Comparison of ENCODE assay signal across 8 cellular contexts in the genomic region with DNA sequence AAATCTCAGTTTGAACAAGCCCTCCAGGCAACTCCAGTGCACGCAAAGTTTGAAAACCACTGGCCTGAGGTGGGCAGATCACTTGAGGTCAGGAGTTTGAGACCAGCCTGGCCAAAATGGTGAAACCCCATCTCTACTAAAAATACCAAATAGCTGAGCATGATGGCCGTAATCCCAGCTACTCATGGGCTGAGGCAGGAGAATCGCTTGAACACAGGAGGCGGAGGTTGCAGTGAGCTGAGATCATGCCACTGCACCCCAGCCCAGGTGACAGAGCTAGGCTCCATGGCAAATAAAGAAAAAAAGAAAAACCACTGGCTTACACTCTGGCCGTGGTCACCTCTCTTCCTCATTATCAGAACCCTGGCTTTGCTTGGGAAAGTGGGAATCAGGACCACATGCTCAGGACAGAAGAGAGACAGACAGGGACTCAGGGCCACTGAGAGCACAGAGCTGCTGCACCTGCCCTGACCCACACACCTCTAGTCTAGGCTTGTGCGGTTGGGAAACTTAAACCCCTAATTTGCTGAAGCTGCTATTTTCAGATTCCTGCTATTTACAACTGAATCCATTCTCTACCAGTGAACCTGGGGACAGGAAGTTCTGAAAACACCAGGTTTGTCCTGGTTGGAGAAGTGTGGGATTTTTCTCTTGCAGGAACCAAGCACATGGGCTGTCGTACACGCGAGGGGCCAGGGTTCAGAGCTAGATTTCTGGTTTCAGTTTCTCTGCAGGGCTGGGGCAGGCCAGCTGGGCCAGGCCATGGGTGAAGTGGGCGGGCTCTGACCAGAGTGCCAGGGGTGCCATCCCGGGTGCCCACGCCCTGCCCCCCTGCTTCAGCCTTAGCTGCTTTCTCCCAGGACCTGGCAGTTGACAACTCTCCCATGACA. TPM values are rescaled to one million over a fixed set of nuclear protein-coding genes. Genes with fewer than 3 reads are reported as not detected.
DNase-seq lines count a peak whose midpoint lies in the region; ATAC-seq, FAIRE-seq and TF ChIP-seq lines count a peak whose summit lies in the region.

No MANE protein-coding gene starts in this region.

- no peak overlapping the region for H3K14ac ChIP-seq in IMR-90 (replicated peaks; ENCODE audit: low read depth, low read length)

- no peak overlapping the region for H4K5ac ChIP-seq in IMR-90 (ENCODE audit: low read depth, low read length)

- POLR2A ChIA-PET in IMR-90 (lab: Charles Lee; ENCODE audit: unreplicated experiment) (no interaction called here), HepG2 (lab: Yijun Ruan, JAX) (interaction anchor here (1.0 to 1.6 kb wide), 3 partner anchors 15 to 119 kb away, joined by 4 to 7 read pairs (median 5); partner anchors contain the start of gene CEP68)
- POLR2A ChIA-PET in activated CD4-positive, alpha-beta T cell treated with anti-CD3 and anti-CD28 coated beads for 36 hours (lab: Charles Lee) = no interaction called here

- H3K36me3 ChIP-seq in IMR-90 (ENCODE audit: control insufficient read depth, insufficient read depth, low read length) = no peaks in the 10 kb centered on the region
- H3K36me3 ChIP-seq in HepG2 (replicated peaks in 1 of 2; ENCODE audit: control insufficient read depth in 1 of 2, insufficient read depth in 2 of 2, low read length in 2 of 2) = no peaks in the 10 kb centered on the region
- H3K36me3 ChIP-seq in endodermal cell (ENCODE audit: control insufficient read depth, insufficient read depth, low read length) = no peaks in the 10 kb centered on the region

- BruUV-seq in IMR-90 (replicated peaks; lab: Mats Ljungman, UMichigan) = no TSS peak
- BruUV-seq in HepG2 (replicated peaks; lab: Mats Ljungman, UMichigan) = no TSS peak

- no peak for FAIRE-seq in HepG2 (lab: Jason Lieb, UNC)

- no peak overlapping the region for H4K8ac ChIP-seq in IMR-90 (ENCODE audit: low read depth in 2 of 2, low read length in 2 of 2)

- no peak overlapping the region for H2BK20ac ChIP-seq in IMR-90 (ENCODE audit: low read depth, low read length)

- H3K9me1 ChIP-seq in IMR-90 (ENCODE audit: insufficient read depth, low read length) = peaks cover 9% of the 10 kb centered on the region; the same call in 1 of the 2 replicates

- H3K4me3 ChIP-seq in GM12875 (ENCODE audit: low read depth, low read length) (peak overlapping the region; percentile 53), IMR-90 (ENCODE audit: insufficient read depth, low read depth, low read length) (no peak overlapping the region), HepG2 (replicated peaks in 1 of 3; ENCODE audit: insufficient read depth in 1 of 3, low read depth in 2 of 3, low read length in 3 of 3) (peak overlapping the region; percentile 22 to 66 (median 46)), endodermal cell (ENCODE audit: low read length) (no peak overlapping the region)

- TF ChIP-seq RAD21 in IMR-90 (IDR thresholded peaks at IDR 0.05; ENCODE audit: low read length) = no peak
- no peak for TF ChIP-seq RAD21 in HepG2 (CRISPR knock-in tag; IDR thresholded peaks at IDR 0.05)

- H3K79me2 ChIP-seq in HepG2 (ENCODE audit: insufficient read depth, low read length) = no peaks in the 10 kb centered on the region

- dilution Hi-C loops in IMR-90 (cut with HindIII; ENCODE audit: low sequenced_read_pairs, unreplicated experiment) = no loop called here

- CTCF ChIA-PET in IMR-90 (lab: Yijun Ruan, JAX) = no interaction called here
- CTCF ChIA-PET in HepG2 (lab: Yijun Ruan, JAX; ENCODE audit: low intra/inter-chr PET ratio, low total read pairs) = no interaction called here
- CTCF ChIA-PET in activated CD4-positive, alpha-beta T cell treated with anti-CD3 and anti-CD28 coated beads for 36 hours (lab: Charles Lee) = interaction anchor here (1.1 to 1.7 kb wide), 2 partner anchors 9 to 55 kb away, joined by 3 read pairs; no protein-coding TSS in a partner anchor

- TF ChIP-seq POLR2A in IMR-90 (IDR thresholded peaks at IDR 0.05; ENCODE audit: low read depth, low read length) (no peak), HepG2 (IDR thresholded peaks at IDR 0.05; ENCODE audit: insufficient read depth in 1 of 2, low read depth in 2 of 2, low read length in 2 of 2) (no peak)

- TF ChIP-seq EP300 in HepG2 (IDR thresholded peaks at IDR 0.05; ENCODE audit: low read depth in 2 of 2, low read length in 2 of 2) (no peak), HepG2 (CRISPR knock-in tag; IDR thresholded peaks at IDR 0.05; ENCODE audit: borderline replicate concordance) (no peak)

- no peak overlapping the region for H2AK5ac ChIP-seq in IMR-90 (ENCODE audit: low read depth, low read length)

- no peaks in the 10 kb centered on the region for H3K79me1 ChIP-seq in IMR-90 (ENCODE audit: low read depth in 1 of 2, low read length in 2 of 2)

- no peak overlapping the region for H4K91ac ChIP-seq in IMR-90 (ENCODE audit: insufficient read depth, low read depth, low read length)

- H3K4me3 Mint-ChIP-seq in endodermal cell = no peak overlapping the region
- H3K4me3 Mint-ChIP-seq in activated CD4-positive, alpha-beta T cell treated with anti-CD3 and anti-CD28 coated beads for 36 hours = no peak overlapping the region

- H3K36me3 Mint-ChIP-seq in endodermal cell (ENCODE audit: low read depth) = no peaks in the 10 kb centered on the region
- H3K36me3 Mint-ChIP-seq in activated CD4-positive, alpha-beta T cell treated with anti-CD3 and anti-CD28 coated beads for 36 hours (ENCODE audit: low read depth) = no peaks in the 10 kb centered on the region

- H3K9ac ChIP-seq in IMR-90 (ENCODE audit: low read depth, low read length) (no peak overlapping the region), HepG2 (ENCODE audit: insufficient read depth, low read depth, low read length) (peak overlapping the region; percentile 10; the same call in 1 of the 2 replicates), endodermal cell (ENCODE audit: extremely low read depth, low read length, poor library complexity, severe bottlenecking) (no peak overlapping the region)

- no peak overlapping the region for H2BK120ac ChIP-seq in IMR-90 (ENCODE audit: low read depth, low read length)

- H4K20me1 ChIP-seq in IMR-90 (ENCODE audit: insufficient read depth, low read length) (no peaks in the 10 kb centered on the region), HepG2 (ENCODE audit: insufficient read depth, low read length) (no peaks in the 10 kb centered on the region)

- no peak overlapping the region for H3K18ac ChIP-seq in IMR-90 (ENCODE audit: low read depth, low read length)

- TF ChIP-seq CTCF in GM12875 (IDR thresholded peaks at IDR 0.05; ENCODE audit: borderline replicate concordance, insufficient read depth, low read depth, low read length) (no peak), IMR-90 (conservative IDR thresholded peaks at IDR 0.05; ENCODE audit: low read depth, low read length) (no peak), HepG2 (CRISPR knock-in tag; IDR thresholded peaks at IDR 0.05) (no peak), endodermal cell (conservative IDR thresholded peaks at IDR 0.05) (no peak)

- in situ Hi-C loops in IMR-90 (cut with MboI; ENCODE audit: low sequenced_read_pairs) = loop anchor here (10.0 kb wide), 1 partner anchor 637 kb away; no protein-coding TSS in a partner anchor
- in situ Hi-C loops in HepG2 (cut with HindIII; ENCODE audit: extremely low pct_ligation_motif_present, low pct_unique_long_range_greater_than_20kb) = no loop called here

- no peak overlapping the region for H3K23ac ChIP-seq in IMR-90 (ENCODE audit: low read depth, low read length)

- peaks cover 10% of the 10 kb centered on the region for H3K9me3 Mint-ChIP-seq in endodermal cell
- H3K9me3 Mint-ChIP-seq in activated CD4-positive, alpha-beta T cell treated with anti-CD3 and anti-CD28 coated beads for 36 hours (ENCODE audit: low read depth) = no peaks in the 10 kb centered on the region

- no peak overlapping the region for H3K56ac ChIP-seq in IMR-90 (ENCODE audit: extremely low read depth, insufficient read depth, low read length)

- H2AK9ac ChIP-seq in IMR-90 (replicated peaks; ENCODE audit: low read depth, low read length, poor library complexity) = no peak overlapping the region

- no peak overlapping the region for H2BK5ac ChIP-seq in IMR-90 (ENCODE audit: low read depth, low read length, poor library complexity, severe bottlenecking)

- H2AFZ ChIP-seq in IMR-90 (replicated peaks; ENCODE audit: low read length, poor library complexity) (peak overlapping the region; percentile 36), HepG2 (ENCODE audit: low read length) (peak overlapping the region; percentile 73)

- H3K4me1 Mint-ChIP-seq in endodermal cell = peaks cover 9% of the 10 kb centered on the region
- H3K4me1 Mint-ChIP-seq in activated CD4-positive, alpha-beta T cell treated with anti-CD3 and anti-CD28 coated beads for 36 hours = peaks cover 6% of the 10 kb centered on the region

- peaks cover 64% of the 10 kb centered on the region for H3K27me3 ChIP-seq in IMR-90 (ENCODE audit: control insufficient read depth, insufficient read depth, low read length)
- H3K27me3 ChIP-seq in HepG2 (ENCODE audit: control insufficient read depth in 1 of 2, insufficient read depth in 2 of 2, low read length in 2 of 2) = peaks cover 0 to 4% of the 10 kb centered on the region in 2 experiments; a peak in 2 of 5 replicates
- H3K27me3 ChIP-seq in endodermal cell (ENCODE audit: control insufficient read depth, insufficient read depth, low read length, poor library complexity, severe bottlenecking) = no peaks in the 10 kb centered on the region

- H3K9me3 ChIP-seq in IMR-90 (ENCODE audit: control insufficient read depth, insufficient read depth, low read length) (peaks cover 5% of the 10 kb centered on the region; the same call in 1 of the 2 replicates), HepG2 (ENCODE audit: low read length) (no peaks in the 10 kb centered on the region), endodermal cell (ENCODE audit: control insufficient read depth, low read length) (no peaks in the 10 kb centered on the region)

- intact Hi-C loops in IMR-90 (cut with micrococcal nuclease) (no loop called here), HepG2 (cut with micrococcal nuclease; ENCODE audit: unreplicated experiment) (no loop called here)
- intact Hi-C loops in activated CD4-positive, alpha-beta T cell treated with anti-CD3 and anti-CD28 coated beads for 36 hours (cut with DNase I, micrococcal nuclease) = no loop called here

- no peak overlapping the region for H3K4me2 ChIP-seq in IMR-90 (ENCODE audit: low read depth, low read length)
- H3K4me2 ChIP-seq in HepG2 (ENCODE audit: low read depth, low read length) = peak overlapping the region; percentile 74

- peaks cover 10% of the 10 kb centered on the region for H3K27me3 Mint-ChIP-seq in endodermal cell (ENCODE audit: insufficient read depth)
- H3K27me3 Mint-ChIP-seq in activated CD4-positive, alpha-beta T cell treated with anti-CD3 and anti-CD28 coated beads for 36 hours = peaks cover 2% of the 10 kb centered on the region

- DNase-seq in IMR-90 = no peak
- DNase-seq in HepG2 (ENCODE audit: low spot score) = no peak
- no peak for DNase-seq in cortex of kidney (lab: John Stamatoyannopoulos, UW)
- DNase-seq in endodermal cell = no peak
- DNase-seq in DMS53 treated with DMSO at 0.1 percent for 48 hours (lab: John Stamatoyannopoulos, UW; ENCODE audit: unreplicated experiment) = no peak
- no peak for DNase-seq in activated CD4-positive, alpha-beta T cell treated with anti-CD3 and anti-CD28 coated beads for 36 hours

- H3K4me1 ChIP-seq in IMR-90 (ENCODE audit: control insufficient read depth, insufficient read depth, low read length) (no peaks in the 10 kb centered on the region), HepG2 (ENCODE audit: insufficient read depth, low read length) (peaks cover 42% of the 10 kb centered on the region), endodermal cell (ENCODE audit: control insufficient read depth, insufficient read depth, low read length) (no peaks in the 10 kb centered on the region)

- H2BK15ac ChIP-seq in IMR-90 (ENCODE audit: low read depth, low read length) = no peak overlapping the region

- no peak overlapping the region for H3K27ac ChIP-seq in IMR-90 (ENCODE audit: insufficient read depth, low read length)
- no peak overlapping the region for H3K27ac ChIP-seq in HepG2 (ENCODE audit: extremely low read length, insufficient read depth, low read length)
- no peak overlapping the region for H3K27ac ChIP-seq in endodermal cell (ENCODE audit: low read depth, low read length)

- no peak overlapping the region for H3K4ac ChIP-seq in IMR-90 (ENCODE audit: low read depth, low read length)

- peak; percentile 44 for ATAC-seq in GM21526 (IDR thresholded peaks at IDR 0.05; ENCODE audit: low FRiP score, unreplicated experiment)
- no peak for ATAC-seq in IMR-90 (ENCODE audit: low read depth)
- ATAC-seq in HepG2 = peak; percentile 75
- no peak for ATAC-seq in activated CD4-positive, alpha-beta T cell treated with anti-CD3 and anti-CD28 coated beads for 36 hours

- no peak overlapping the region for H3K27ac Mint-ChIP-seq in endodermal cell
- H3K27ac Mint-ChIP-seq in activated CD4-positive, alpha-beta T cell treated with anti-CD3 and anti-CD28 coated beads for 36 hours = no peak overlapping the region

- WGBS in IMR-90 (ENCODE audit: extremely low coverage in 2 of 2, insufficient read length in 1 of 2), 2 experiments = 79% methylated on average over 7 of the region's 12 CpGs; no CpG with 5 or more reads in 1 of the 2 experiments
- 22% methylated on average over 12 of the region's 12 CpGs for WGBS in HepG2 (ENCODE audit: low lambda C conversion rate)
- WGBS in endodermal cell (ENCODE audit: insufficient coverage in 1 of 2, insufficient read length in 1 of 2), 2 experiments = 86 to 92% methylated on average over 9 to 12 of the region's 12 CpGs

RNA-seq across cellular contexts. Expression of gene SLC1A4, which starts 51.6 kb away (rescaled TPM):
- total RNA-seq in IMR-90 (2012; rRNA removed) = 6.9 and 8.1 TPM in 2 replicates
- polyA plus RNA-seq in IMR-90 (2012; rRNA removed) = 5.9 and 6.8 TPM in 2 replicates
- 3.6 and 4.9 TPM in 2 replicates for polyA plus RNA-seq in IMR-90 (2012; cell fraction: cytosol; rRNA removed)
- polyA plus RNA-seq in IMR-90 (2012; cell fraction: nucleus; rRNA removed; ENCODE audit: low replicate concordance) = 5.5 and 6.4 TPM in 2 replicates
- 24.4 and 39.6 TPM in 2 replicates for total RNA-seq in HepG2 (2016; rRNA removed; fragmentation: Illumina TruSeq; extraction: Trizol)
- 7.9 and 8.9 TPM in 2 replicates for total RNA-seq in HepG2 (2016; cell fraction: cytosol; rRNA removed; fragmentation: Illumina TruSeq; extraction: Trizol; ENCODE audit: low read depth)
- total RNA-seq in HepG2 (2016; cell fraction: insoluble cytoplasmic fraction; rRNA removed; fragmentation: Illumina TruSeq; extraction: Trizol) = 19.9 and 39.6 TPM in 2 replicates
- total RNA-seq in HepG2 (2016; cell fraction: membrane; rRNA removed; fragmentation: Illumina TruSeq; extraction: Trizol) = 15.6 and 16.1 TPM in 2 replicates
- total RNA-seq in HepG2 (2016; cell fraction: nucleus; rRNA removed; fragmentation: Illumina TruSeq; extraction: Trizol) = 34.0 and 41.6 TPM in 2 replicates
- 20.8 and 21.0 TPM in 2 replicates for polyA plus RNA-seq in HepG2 (2011; rRNA removed)
- polyA plus RNA-seq in HepG2 (2011; cell fraction: cytosol; rRNA removed) = 19.0 and 19.8 TPM in 2 replicates
- 14.2 and 15.7 TPM in 2 replicates for polyA plus RNA-seq in HepG2 (2011; cell fraction: nucleus; rRNA removed)
- polyA plus RNA-seq in HepG2 (2012) = 19.0 and 28.6 TPM in 2 replicates
- 4.5 and 6.0 TPM in 2 replicates for polyA plus RNA-seq in HepG2 (2016; cell fraction: cytosol; fragmentation: Illumina TruSeq; extraction: Trizol; ENCODE audit: low read depth)
- 16.3 and 20.1 TPM in 2 replicates for polyA plus RNA-seq in HepG2 (2016; cell fraction: insoluble cytoplasmic fraction; fragmentation: Illumina TruSeq; extraction: Trizol; ENCODE audit: low read depth)
- 11.7 TPM in 2 replicates for polyA plus RNA-seq in HepG2 (2016; cell fraction: membrane; fragmentation: Illumina TruSeq; extraction: Trizol; ENCODE audit: low read depth)
- polyA plus RNA-seq in HepG2 (2016; cell fraction: nucleus; fragmentation: Illumina TruSeq; extraction: Trizol; ENCODE audit: insufficient read depth, low read depth) = 47.5 and 51.6 TPM in 2 replicates
- 17.8 and 99.3 TPM in 2 replicates for polyA minus RNA-seq in HepG2 (2011; rRNA and poly(A)+ RNA removed; ENCODE audit: low replicate concordance)
- polyA minus RNA-seq in HepG2 (2011; cell fraction: cytosol; rRNA and poly(A)+ RNA removed) = 42.1 and 43.6 TPM in 2 replicates
- polyA minus RNA-seq in HepG2 (2011; cell fraction: nucleus; rRNA and poly(A)+ RNA removed) = 21.1 and 24.4 TPM in 2 replicates
- total RNA-seq in endodermal cell = 1 to 10 TPM in 1 of 2 donors, under 1 TPM in 1; 0.07 to 1.9 TPM
- polyA plus RNA-seq in endodermal cell (2013, experiment 1 of 2) = 6.9 TPM
- polyA plus RNA-seq in endodermal cell (2013, experiment 2 of 2) = 6.4 TPM
- 10 to 100 TPM; 15.7 to 16.7 TPM for total RNA-seq in activated CD4-positive, alpha-beta T cell treated with anti-CD3 and anti-CD28 coated beads for 36 hours

Comparison
In these comparisons a context has a peak if more than half of its experiments do, and no peak if none do; other contexts are left out.
1. H3K4me3 ChIP-seq: peak in GM12875 (single experiment) and HepG2 (3 of 3); none in IMR-90 (single experiment) and endodermal cell (single experiment).
2. ATAC-seq: peak in GM21526 (single experiment) and HepG2 (single experiment); none in IMR-90 (single experiment) and activated CD4-positive, alpha-beta T cell treated with anti-CD3 and anti-CD28 coated beads for 36 hours (single experiment).